Comparison of ENCODE assay signal across 22 cellular contexts in the genomic region with DNA sequence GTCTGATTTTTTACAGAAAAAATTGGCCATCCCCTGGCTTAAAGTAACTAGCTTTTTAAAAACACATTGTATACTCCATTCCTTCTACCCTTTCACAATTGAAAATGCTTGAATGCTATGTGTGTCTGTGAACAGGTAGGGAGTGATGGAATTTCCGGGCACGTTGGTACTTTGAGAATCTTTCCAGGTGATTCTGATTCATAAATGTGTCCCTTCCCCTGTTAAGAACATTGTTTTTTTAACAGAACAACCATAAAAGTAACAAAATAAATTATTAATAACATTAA. TPM values are rescaled to one million over a fixed set of nuclear protein-coding genes. Genes with fewer than 3 reads are reported as not detected.
DNase-seq lines count a peak whose midpoint lies in the region; ATAC-seq, FAIRE-seq and TF ChIP-seq lines count a peak whose summit lies in the region.
"Had no signal": no experiment of that assay in that cellular context is flagged by ENCODE, and none has a peak within 500 bp of the region (broad histone marks: within the 10 kb centered on the region; RNA-seq: fewer than 3 reads in every experiment).

No MANE protein-coding gene starts in this region.

- ATAC-seq in HG02623 (IDR thresholded peaks at IDR 0.05; ENCODE audit: unreplicated experiment), result no peak
- ATAC-seq: GM12878, GM23338, HepG2 had no signal

- TF ChIP-seq POLR2A in vagina (IDR thresholded peaks at IDR 0.05), result no peak

- H3K27me3 ChIP-seq in GM23248 (replicated peaks; ENCODE audit: insufficient read depth) (no peaks in the 10 kb centered on the region), SJSA1 (replicated peaks) (no peaks in the 10 kb centered on the region), smooth muscle cell (ENCODE audit: low read depth) (no peaks in the 10 kb centered on the region), vagina (no peaks in the 10 kb centered on the region)
- H3K27me3 ChIP-seq: BE2C had no signal

- H3F3A ChIP-seq in GM23248 (ENCODE audit: insufficient read depth) (peaks cover 38% of the 10 kb centered on the region), smooth muscle cell (ENCODE audit: low read depth) (peaks cover 4% of the 10 kb centered on the region)

- H3K9me2 ChIP-seq in GM23248 (ENCODE audit: insufficient read depth), result no peaks in the 10 kb centered on the region

- no peaks in the 10 kb centered on the region for H3K9me3 ChIP-seq in GM23248 (ENCODE audit: low read depth)
- no peaks in the 10 kb centered on the region for H3K9me3 ChIP-seq in SJSA1 (replicated peaks)
- H3K9me3 ChIP-seq in smooth muscle cell (replicated peaks; ENCODE audit: low read depth), result no peaks in the 10 kb centered on the region
- no peaks in the 10 kb centered on the region for H3K9me3 ChIP-seq in vagina
- H3K9me3 ChIP-seq: BE2C had no signal

- peaks cover 49% of the 10 kb centered on the region for H3K36me3 ChIP-seq in GM23248 (ENCODE audit: low read depth)
- peaks cover 71% of the 10 kb centered on the region for H3K36me3 ChIP-seq in SJSA1
- H3K36me3 ChIP-seq in smooth muscle cell (ENCODE audit: low read depth), result peaks cover 15% of the 10 kb centered on the region
- H3K36me3 ChIP-seq in vagina, result peaks cover 0 to 50% of the 10 kb centered on the region in 2 donors

- H3K4me1 ChIP-seq in GM23248 (ENCODE audit: insufficient read depth), result peaks cover 19% of the 10 kb centered on the region
- peaks cover 11% of the 10 kb centered on the region for H3K4me1 ChIP-seq in SJSA1 (replicated peaks)
- H3K4me1 ChIP-seq in smooth muscle cell (ENCODE audit: low read depth), result no peaks in the 10 kb centered on the region
- no peaks in the 10 kb centered on the region for H3K4me1 ChIP-seq in vagina
- H3K4me1 ChIP-seq: BE2C had no signal

- intact Hi-C loops in vagina (cut with DNase I), result no loop called here

- no peak overlapping the region for H3K4me3 ChIP-seq in GM23248
- H3K4me3 ChIP-seq in SJSA1, result no peak overlapping the region
- no peak overlapping the region for H3K4me3 ChIP-seq in smooth muscle cell
- no peak overlapping the region for H3K4me3 ChIP-seq in vagina
- H3K4me3 ChIP-seq: GM12878, GM23338 had no signal

- H2AFZ ChIP-seq in GM23248, result no peak overlapping the region
- H2AFZ ChIP-seq in smooth muscle cell (ENCODE audit: low read depth), result no peak overlapping the region
- H2AFZ ChIP-seq: GM23338 had no signal

- H4K20me1 ChIP-seq in GM23248 (ENCODE audit: insufficient read depth) (no peaks in the 10 kb centered on the region), smooth muscle cell (ENCODE audit: low read depth) (no peaks in the 10 kb centered on the region)

- H3K9ac ChIP-seq in GM23248, result no peak overlapping the region
- H3K9ac ChIP-seq in smooth muscle cell (ENCODE audit: low read depth), result no peak overlapping the region

- DNase-seq in GM23248, result no peak
- DNase-seq in SJSA1 (ENCODE audit: low read depth in 1 of 2, low spot score in 2 of 2), result no peak
- DNase-seq in smooth muscle cell (lab: John Stamatoyannopoulos, UW; ENCODE audit: unreplicated experiment), result no peak
- no peak for DNase-seq in vagina (ENCODE audit: extremely low spot score in 2 of 2)
- no peak for DNase-seq in HK-2 (ENCODE audit: unreplicated experiment)
- DNase-seq in GM19239 (ENCODE audit: insufficient read length, low spot score), result no peak
- DNase-seq: ACHN; BE2C; C1 segment of cervical spinal cord; CD4-positive, CD25-positive, alpha-beta regulatory T cell; CD8-positive, alpha-beta memory T cell; COR-L47; DMS 273 treated with DMSO at 0.1 percent for 48 hours; DMS53; DND-41; EL; HCEC 1CT had no signal

- H3K4me2 ChIP-seq in GM23248 (ENCODE audit: unreplicated experiment) (no peak overlapping the region), smooth muscle cell (no peak overlapping the region)
- H3K4me2 ChIP-seq: GM23338 had no signal

- WGBS in GM23248 (ENCODE audit: low coverage in 1 of 2, low lambda C conversion rate in 2 of 2, missing lambda C conversion rate in 2 of 2), 2 experiments, result 97 to 100% methylated on average over 2 of the region's 2 CpGs
- WGBS in smooth muscle cell (ENCODE audit: low lambda C conversion rate), result 95% methylated on average over 2 of the region's 2 CpGs

- in situ Hi-C loops in GM23248 (cut with MboI), result no loop called here

- H3K27ac ChIP-seq in GM23248, result peak overlapping the region; percentile 95; the same call in 1 of the 2 replicates
- H3K27ac ChIP-seq in SJSA1, result peak overlapping the region; percentile 67
- H3K27ac ChIP-seq in smooth muscle cell (ENCODE audit: low read depth), result peak overlapping the region; percentile 72
- peak overlapping the region; percentile 49 for H3K27ac ChIP-seq in vagina

- FAIRE-seq in GM19239 (lab: Jason Lieb, UNC), result no peak
- FAIRE-seq: GM12878, H54, HepG2 had no signal

- TF ChIP-seq CTCF in smooth muscle cell (IDR thresholded peaks at IDR 0.05; ENCODE audit: borderline replicate concordance, insufficient read depth, poor library complexity, severe bottlenecking) (no peak), vagina (IDR thresholded peaks at IDR 0.05) (no peak)

- H3K79me2 ChIP-seq in GM23248 (ENCODE audit: insufficient read depth) (no peaks in the 10 kb centered on the region), smooth muscle cell (ENCODE audit: low read depth) (no peaks in the 10 kb centered on the region)

RNA-seq across cellular contexts. Expression of a gene that starts 57.4 kb away (rescaled TPM):
- total RNA-seq in GM23248 (2014; rRNA removed; shearing (Covaris generic)), result 519 and 540 TPM in 2 replicates
- polyA plus RNA-seq in GM23248 (2016; fragmentation: Nextera tagmentation; extraction: Ambion mirVana) (270 and 274 TPM in 2 replicates), smooth muscle cell (75.8 and 91.2 TPM in 2 replicates)
- total RNA-seq in SJSA1 (2014; rRNA removed; shearing (Covaris generic)), result 163 and 262 TPM in 2 replicates
- total RNA-seq in smooth muscle cell (71.5 and 74.2 TPM in 2 replicates), vagina (103 TPM)
